14 cellular contexts compared by ENCODE assay signal in genomic region chr3:156691920-156692319, GRCh38. TPM values are rescaled to one million over a fixed set of nuclear protein-coding genes. Genes with fewer than 3 reads are reported as not detected.
A peak's percentile ranks its signal among the peaks of the same experiment; 100 is the strongest.
DNase-seq lines count a peak whose midpoint lies in the region; ATAC-seq, FAIRE-seq and TF ChIP-seq lines count a peak whose summit lies in the region.
"Had no signal": no experiment of that assay in that cellular context is flagged by ENCODE, and none has a peak within 500 bp of the region (broad histone marks: within the 10 kb centered on the region; RNA-seq: fewer than 3 reads in every experiment).

No MANE protein-coding gene starts in this region.

- H3K4me2 ChIP-seq in K562 (ENCODE audit: insufficient read depth, low read length) (no peak overlapping the region), keratinocyte (ENCODE audit: control insufficient read depth, extremely low read depth, insufficient read depth, low read depth, low read length) (peak overlapping the region; percentile 71)

- peaks cover 64% of the 10 kb centered on the region for H3K36me3 Mint-ChIP-seq in HFFc6 (ENCODE audit: low read depth)

- no peak for TF ChIP-seq EP300 in K562 (IDR thresholded peaks at IDR 0.05; ENCODE audit: low read length)

- H3K9me1 ChIP-seq in K562 (ENCODE audit: control insufficient read depth, insufficient read depth, low read length) (no peaks in the 10 kb centered on the region), keratinocyte (ENCODE audit: control insufficient read depth, extremely low read depth, insufficient read depth, low read length) (no peaks in the 10 kb centered on the region)

- ATAC-seq in K562, result no peak
- ATAC-seq: stimulated activated effector memory CD8-positive, alpha-beta T cell treated with anti-CD3 and anti-CD28 coated beads, Interleukin-12 subunit alpha, Interleukin-12 subunit beta, amount 100 ng/mL, for 72 hours had no signal

- intact Hi-C loops in A673 (cut with micrococcal nuclease; ENCODE audit: unreplicated experiment), result loop anchor here (5.0 kb wide), 2 partner anchors 135 to 390 kb away; partner anchors contain the start of gene LEKR1
- intact Hi-C loops in K562 (cut with micrococcal nuclease), result loop anchor here (5.0 kb wide), 1 partner anchor 135 kb away; the partner anchor contains the start of gene LEKR1

- H3K9ac ChIP-seq in K562 (ENCODE audit: insufficient read depth in 1 of 2, low read depth in 2 of 2, low read length in 2 of 2), result no peak overlapping the region
- H3K9ac ChIP-seq in keratinocyte (ENCODE audit: control insufficient read depth, extremely low read depth, insufficient read depth, low read length), result peak overlapping the region; percentile 29

- H3K4me1 Mint-ChIP-seq in HFFc6 (ENCODE audit: low read depth), result peaks cover 100% of the 10 kb centered on the region

- POLR2A ChIA-PET in A673 (lab: Charles Lee; ENCODE audit: low non-redundant PET) (no interaction called here), K562 (lab: Yijun Ruan, JAX) (interaction anchor here (1.3 kb wide), 1 partner anchor 8 kb away, joined by 6 read pairs; no protein-coding TSS in a partner anchor)

- no peak for TF ChIP-seq POLR2A in K562 (conservative IDR thresholded peaks at IDR 0.05)

- H3K4me3 Mint-ChIP-seq in HFFc6, result peak overlapping the region; percentile 81
- H3K4me3 Mint-ChIP-seq: activated T-helper 1 cell treated with anti-CD3 and anti-CD28 coated beads, Interleukin-12 subunit alpha, Interleukin-12 subunit beta, Interleukin-2, Interleukin-4 antibody, amounts not matched to agents 30 ng/mL and 10 ng/mL and 1 ng/mL, durations not matched to agents 14 hours and 24 hours and 36 hours; CD4-positive, CD25-positive, alpha-beta regulatory T cell; stimulated activated effector memory CD8-positive, alpha-beta T cell treated with anti-CD3 and anti-CD28 coated beads, Interleukin-12 subunit alpha, Interleukin-12 subunit beta, amount 100 ng/mL, for 72 hours had no signal

- peak; percentile 80 for DNase-seq in A673 (ENCODE audit: low spot score)
- peak; percentile 74 for DNase-seq in HFFc6
- DNase-seq in K562 (ENCODE audit: extremely low read depth in 1 of 4, low spot score in 3 of 4), result no peak
- no peak for DNase-seq in keratinocyte (ENCODE audit: low read depth, low spot score)
- no peak for DNase-seq in NCI-H2029 (lab: John Stamatoyannopoulos, UW)
- no peak for DNase-seq in NCI-H2196 treated with DMSO at 0.1 percent for 48 hours (lab: John Stamatoyannopoulos, UW; ENCODE audit: unreplicated experiment)
- no peak for DNase-seq in Kasumi-1 (lab: John Stamatoyannopoulos, UW)
- no peak for DNase-seq in NK-92 treated with Interleukin-12 subunit alpha and Interleukin-12 subunit beta, amount 100 ng/mL, for 24 hours (lab: John Stamatoyannopoulos, UW)
- DNase-seq: activated CD4-positive, CD25-positive, alpha-beta regulatory T cell; CD4-positive, CD25-positive, alpha-beta regulatory T cell; cerebellar nuclear complex; hypothalamus had no signal

- peaks cover 8% of the 10 kb centered on the region; the same call in 1 of the 2 replicates for H4K20me1 ChIP-seq in K562 (replicated peaks; ENCODE audit: control insufficient read depth, insufficient read depth, low read length)
- H4K20me1 ChIP-seq in keratinocyte (ENCODE audit: control insufficient read depth, extremely low read depth, insufficient read depth, low read length), result peaks cover 26% of the 10 kb centered on the region

- H2AFZ ChIP-seq in K562 (ENCODE audit: low read depth, low read length) (no peak overlapping the region), keratinocyte (ENCODE audit: control insufficient read depth, low read length) (no peak overlapping the region)

- H3K79me2 ChIP-seq in K562 (ENCODE audit: control insufficient read depth, insufficient read depth, low read length) (peaks cover 72% of the 10 kb centered on the region), keratinocyte (ENCODE audit: control insufficient read depth, insufficient read depth, low read length) (peaks cover 96% of the 10 kb centered on the region)

- H3K4me1 ChIP-seq in A673 (ENCODE audit: insufficient read depth, low read length, poor library complexity, severe bottlenecking) (peaks cover 90% of the 10 kb centered on the region), K562 (replicated peaks in 1 of 2; ENCODE audit: control insufficient read depth in 2 of 2, insufficient read depth in 2 of 2, low read length in 2 of 2) (peaks cover 0 to 39% of the 10 kb centered on the region in 2 experiments; a peak in 3 of 5 replicates), keratinocyte (ENCODE audit: control insufficient read depth, extremely low read depth, insufficient read depth, low read length) (peaks cover 49% of the 10 kb centered on the region)

- no peaks in the 10 kb centered on the region for H3K9me3 ChIP-seq in A673 (ENCODE audit: low read depth, low read length, poor library complexity, severe bottlenecking)
- no peaks in the 10 kb centered on the region for H3K9me3 ChIP-seq in K562 (replicated peaks; ENCODE audit: control insufficient read depth, insufficient read depth, low read depth, low read length)
- H3K9me3 ChIP-seq in keratinocyte (ENCODE audit: control insufficient read depth, low read depth, low read length), result no peaks in the 10 kb centered on the region

- TF ChIP-seq RAD21 in K562 (CRISPR knock-in tag; conservative IDR thresholded peaks at IDR 0.05 in 1 of 2, IDR thresholded peaks at IDR 0.05 in 1 of 2), result no peak

- peak; percentile 35 for FAIRE-seq in K562 (lab: Jason Lieb, UNC)
- FAIRE-seq in keratinocyte (lab: Jason Lieb, UNC), result no peak

- in situ Hi-C loops in K562 (cut with MboI), result loop anchor here (25.0 kb wide), 1 partner anchor 555 kb away; no protein-coding TSS in a partner anchor

- peak overlapping the region; percentile 84 for H3K27ac Mint-ChIP-seq in HFFc6
- H3K27ac Mint-ChIP-seq: activated T-helper 1 cell treated with anti-CD3 and anti-CD28 coated beads, Interleukin-12 subunit alpha, Interleukin-12 subunit beta, Interleukin-2, Interleukin-4 antibody, amounts not matched to agents 30 ng/mL and 10 ng/mL and 1 ng/mL, durations not matched to agents 14 hours and 24 hours and 36 hours; CD4-positive, CD25-positive, alpha-beta regulatory T cell had no signal

- no peaks in the 10 kb centered on the region for H3K9me3 Mint-ChIP-seq in HFFc6
- H3K9me3 Mint-ChIP-seq: activated T-helper 1 cell treated with anti-CD3 and anti-CD28 coated beads, Interleukin-12 subunit alpha, Interleukin-12 subunit beta, Interleukin-2, Interleukin-4 antibody, amounts not matched to agents 30 ng/mL and 10 ng/mL and 1 ng/mL, durations not matched to agents 14 hours and 24 hours and 36 hours; CD4-positive, CD25-positive, alpha-beta regulatory T cell; stimulated activated effector memory CD8-positive, alpha-beta T cell treated with anti-CD3 and anti-CD28 coated beads, Interleukin-12 subunit alpha, Interleukin-12 subunit beta, amount 100 ng/mL, for 72 hours had no signal

- peaks cover 3% of the 10 kb centered on the region for H3K27me3 Mint-ChIP-seq in HFFc6 (ENCODE audit: insufficient read depth)

- H3K36me3 ChIP-seq in A673 (ENCODE audit: insufficient read depth, low read length, poor library complexity, severe bottlenecking) (peaks cover 68% of the 10 kb centered on the region), K562 (ENCODE audit: control insufficient read depth, insufficient read depth, low read length) (peaks cover 62% of the 10 kb centered on the region), keratinocyte (ENCODE audit: control insufficient read depth in 2 of 2, extremely low read depth in 1 of 2, insufficient read depth in 2 of 2, low read length in 2 of 2) (peaks cover 17 to 38% of the 10 kb centered on the region in 2 experiments)

- peak overlapping the region; percentile 70 for H3K27ac ChIP-seq in A673 (ENCODE audit: low read depth, low read length, poor library complexity, severe bottlenecking)
- H3K27ac ChIP-seq in K562 (ENCODE audit: extremely low read depth, low read depth, low read length), result no peak overlapping the region
- H3K27ac ChIP-seq in keratinocyte (ENCODE audit: control insufficient read depth, insufficient read depth, low read length), result peak overlapping the region; percentile 80

- H3K27me3 ChIP-seq in A673 (replicated peaks; ENCODE audit: insufficient read depth, low read depth, low read length, poor library complexity) (no peaks in the 10 kb centered on the region), K562 (ENCODE audit: control insufficient read depth in 2 of 2, insufficient read depth in 2 of 2, low read length in 2 of 2) (no peaks in the 10 kb centered on the region), keratinocyte (ENCODE audit: control insufficient read depth, extremely low read depth, insufficient read depth, low read length) (no peaks in the 10 kb centered on the region)

- H3K4me3 ChIP-seq in A673 (ENCODE audit: low read depth, low read length, poor library complexity, severe bottlenecking), result peak overlapping the region; percentile 27
- no peak overlapping the region for H3K4me3 ChIP-seq in K562
- peak overlapping the region in 2 of 3 experiments; percentile 16 to 17 for H3K4me3 ChIP-seq in keratinocyte (ENCODE audit: control insufficient read depth in 2 of 3, extremely low read depth in 1 of 3, insufficient read depth in 2 of 3, low read depth in 1 of 3, low read length in 3 of 3)

- CTCF ChIA-PET in A673 (lab: Charles Lee) (no interaction called here), K562 (lab: Yijun Ruan, JAX; ENCODE audit: low intra/inter-chr PET ratio) (no interaction called here)

- BruUV-seq in A673 (replicated peaks; lab: Mats Ljungman, UMichigan) (no TSS peak), K562 (replicated peaks; lab: Mats Ljungman, UMichigan) (no TSS peak)

- 15% methylated on average over 1 of the region's 1 CpG for whole genome bisulfite sequencing in K562 (ENCODE audit: insufficient coverage, low coverage, missing lambda C conversion rate)

- TF ChIP-seq CTCF in A673 (conservative IDR thresholded peaks at IDR 0.05; ENCODE audit: low read depth, low read length) (no peak), HFFc6 (IDR thresholded peaks at IDR 0.05) (no peak), K562 (IDR thresholded peaks at IDR 0.05 in 2 of 3, conservative IDR thresholded peaks at IDR 0.05 in 1 of 3; ENCODE audit: insufficient read depth in 2 of 3, low read depth in 1 of 3, low read length in 3 of 3) (no peak), keratinocyte (optimal IDR thresholded peaks at IDR 0.05 in 1 of 3, IDR thresholded peaks at IDR 0.05 in 1 of 3, conservative IDR thresholded peaks at IDR 0.05 in 1 of 3; ENCODE audit: extremely low read depth in 1 of 3, insufficient read depth in 2 of 3, low read length in 3 of 3) (no peak)

- dilution Hi-C loops in keratinocyte (cut with MboI; ENCODE audit: extremely low pct_ligation_motif_present, low sequenced_read_pairs), result no loop called here

RNA-seq across cellular contexts. Expression of gene TIPARP, which starts 17.5 kb away (rescaled TPM):
- 116 TPM in 2 replicates for total RNA-seq in A673 (2021)
- total RNA-seq in HFFc6 (2021; fragmentation: NEBNext Ultra II Directional; extraction: Animal tissue kit (Norgen Biotek cat#: 25700)), result 10 to 100 TPM; 60.6 to 78.0 (median 67.4) TPM
- 28.7 and 54.2 TPM in 2 replicates for total RNA-seq in K562 (2011; cell fraction: chromatin; rRNA removed; ENCODE audit: low replicate concordance)
- 10.3 and 12.6 TPM in 2 replicates for total RNA-seq in K562 (2011; cell fraction: nucleolus; rRNA removed)
- 17.4 and 19.8 TPM in 2 replicates for total RNA-seq in K562 (2011; cell fraction: nucleoplasm; rRNA removed)
- 15.1 and 15.8 TPM in 2 replicates for total RNA-seq in K562 (2014; rRNA removed)
- 23.6 and 27.5 TPM in 2 replicates for total RNA-seq in K562 (2014; rRNA removed; fragmentation: Illumina TruSeq; extraction: Trizol)
- 29.4 TPM in 2 replicates for total RNA-seq in K562 (2015; rRNA removed; fragmentation: Illumina TruSeq; extraction: Trizol)
- total RNA-seq in K562 (2021), result 14.6 and 16.1 TPM in 2 replicates
- polyA plus RNA-seq in K562 (2011; rRNA removed), result 11.9 and 12.2 TPM in 2 replicates
- polyA plus RNA-seq in K562 (2011; cell fraction: cytosol; rRNA removed), result 3.2 and 4.4 TPM in 2 replicates
- polyA plus RNA-seq in K562 (2011; cell fraction: nucleus; rRNA removed), result 9.7 and 13.4 TPM in 2 replicates
- 15.9 and 21.4 TPM in 2 replicates for polyA plus RNA-seq in K562 (2012)
- polyA plus RNA-seq in K562 (2014; fragmentation: Illumina TruSeq; extraction: Trizol), result 18.3 and 20.4 TPM in 2 replicates
- polyA plus RNA-seq in K562 (2014; fragmentation: Nextera tagmentation; extraction: Ambion mirVana), result 1 to 10 TPM; 2.4 to 3.5 TPM
- 8.3 and 9.8 TPM in 2 replicates for polyA plus RNA-seq in K562 (2014; rRNA removed)
- 16.7 and 20.8 TPM in 2 replicates for polyA minus RNA-seq in K562 (2011; rRNA and poly(A)+ RNA removed)
- polyA minus RNA-seq in K562 (2011; cell fraction: cytosol; rRNA and poly(A)+ RNA removed), result 9.1 and 11.1 TPM in 2 replicates
- 17.1 and 47.2 TPM in 2 replicates for polyA minus RNA-seq in K562 (2011; cell fraction: nucleus; rRNA and poly(A)+ RNA removed)
- 41.5 to 62.0 TPM (median 44.6 TPM) in 3 replicates for polyA plus RNA-seq in keratinocyte
- 22.3 TPM for polyA plus RNA-seq in keratinocyte (2011; ENCODE audit: low read depth)
- polyA plus RNA-seq in keratinocyte (2011; cell fraction: cytosol; rRNA removed), result 24.6 and 53.9 TPM in 2 replicates
- 42.8 and 54.5 TPM in 2 replicates for polyA plus RNA-seq in keratinocyte (2011; cell fraction: nucleus; rRNA removed)
- 42.8 and 45.7 TPM in 2 replicates for polyA plus RNA-seq in keratinocyte (2012; ENCODE audit: low replicate concordance)
- 45.3 to 110 TPM (median 47.2 TPM) in 3 replicates for polyA minus RNA-seq in keratinocyte
- 21.5 TPM for polyA minus RNA-seq in keratinocyte (2011; cell fraction: cytosol; rRNA and poly(A)+ RNA removed)
- 50.3 and 114 TPM in 2 replicates for polyA minus RNA-seq in keratinocyte (2011; cell fraction: nucleus; rRNA and poly(A)+ RNA removed)

Comparison
In these comparisons a context has a peak if more than half of its experiments do, and no peak if none do; other contexts are left out.
1. DNase-seq: peak in A673 (single experiment) and HFFc6 (single experiment); none in K562 (0 of 4), keratinocyte (single experiment), NCI-H2029 (single experiment), NCI-H2196 treated with DMSO at 0.1 percent for 48 hours (single experiment), Kasumi-1 (0 of 2) and NK-92 treated with Interleukin-12 subunit alpha and Interleukin-12 subunit beta, amount 100 ng/mL, for 24 hours (single experiment).